ENCODE assay signal across 16 cellular contexts in the genomic region with DNA sequence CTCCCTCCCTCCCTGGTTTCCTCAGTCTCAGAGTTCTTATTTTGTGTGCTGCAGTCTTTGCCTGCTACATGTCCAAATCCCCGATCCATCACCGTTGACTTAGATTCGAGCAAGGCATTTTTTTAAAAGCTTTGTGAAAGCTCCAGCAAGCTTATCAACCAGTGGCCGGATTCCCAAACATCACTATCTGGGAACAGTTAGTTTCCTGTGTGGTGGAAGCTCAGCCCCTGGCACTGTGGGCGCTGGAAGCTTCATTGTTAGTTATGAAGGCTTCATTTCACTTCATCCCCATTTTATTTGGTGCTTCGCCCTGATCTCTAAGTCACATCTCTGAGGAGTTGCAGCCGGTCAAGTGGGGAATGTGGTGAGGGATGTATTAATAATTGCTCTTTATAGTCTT. TPM values are rescaled to one million over a fixed set of nuclear protein-coding genes. Genes with fewer than 3 reads are reported as not detected.
DNase-seq lines count a peak whose midpoint lies in the region; ATAC-seq, FAIRE-seq and TF ChIP-seq lines count a peak whose summit lies in the region.
"Had no signal": no experiment of that assay in that cellular context is flagged by ENCODE, and none has a peak within 500 bp of the region (broad histone marks: within the 10 kb centered on the region; RNA-seq: fewer than 3 reads in every experiment).

No MANE protein-coding gene starts in this region.

- no peak overlapping the region for H3K4ac ChIP-seq in H9 (ENCODE audit: low read depth, low read length)

- no peak overlapping the region for H4K5ac ChIP-seq in H9 (ENCODE audit: insufficient read length, low read depth, low read length)

- peaks cover 76% of the 10 kb centered on the region for H3K36me3 Mint-ChIP-seq in CD4-positive, alpha-beta T cell (ENCODE audit: low read depth)
- H3K36me3 Mint-ChIP-seq in H9 (ENCODE audit: insufficient read depth in 1 of 3, low read depth in 3 of 3): peaks cover 13 to 43% (median 39%) of the 10 kb centered on the region in 3 experiments; a peak in 6 of 7 replicates

- H3K9me3 ChIP-seq in CD4-positive, alpha-beta T cell (ENCODE audit: control insufficient read depth, low read length): no peaks in the 10 kb centered on the region
- H3K9me3 ChIP-seq in H9 (ENCODE audit: control insufficient read depth, low read depth, low read length) (no peaks in the 10 kb centered on the region), K562 (replicated peaks; ENCODE audit: control insufficient read depth, insufficient read depth, low read depth, low read length) (no peaks in the 10 kb centered on the region), mesodermal cell (ENCODE audit: control insufficient read depth, low read length) (no peaks in the 10 kb centered on the region), ascending aorta (no peaks in the 10 kb centered on the region)

- H2BK5ac ChIP-seq in H9 (ENCODE audit: insufficient read length, low read length): no peak overlapping the region

- TF ChIP-seq CTCF in CD4-positive, alpha-beta T cell (IDR thresholded peaks at IDR 0.05): no peak
- TF ChIP-seq CTCF in H9 (conservative IDR thresholded peaks at IDR 0.05) (no peak), K562 (IDR thresholded peaks at IDR 0.05 in 2 of 3, conservative IDR thresholded peaks at IDR 0.05 in 1 of 3; ENCODE audit: insufficient read depth in 2 of 3, low read depth in 1 of 3, low read length in 3 of 3) (no peak), ascending aorta (IDR thresholded peaks at IDR 0.05) (no peak)

- TF ChIP-seq RAD21 in K562 (CRISPR knock-in tag; conservative IDR thresholded peaks at IDR 0.05 in 1 of 2, IDR thresholded peaks at IDR 0.05 in 1 of 2): no peak

- no peaks in the 10 kb centered on the region for H3K27me3 ChIP-seq in CD4-positive, alpha-beta T cell (ENCODE audit: control insufficient read depth, insufficient read depth, low read length)
- no peaks in the 10 kb centered on the region for H3K27me3 ChIP-seq in H9 (ENCODE audit: insufficient read depth, low read length)
- H3K27me3 ChIP-seq in K562 (ENCODE audit: control insufficient read depth in 2 of 2, insufficient read depth in 2 of 2, low read length in 2 of 2): no peaks in the 10 kb centered on the region
- no peaks in the 10 kb centered on the region for H3K27me3 ChIP-seq in ascending aorta

- intact Hi-C loops in CD4-positive, alpha-beta T cell (cut with DNase I, micrococcal nuclease): no loop called here
- intact Hi-C loops in K562 (cut with micrococcal nuclease) (no loop called here), ascending aorta (cut with DNase I) (no loop called here)

- no peaks in the 10 kb centered on the region for H3K23me2 ChIP-seq in H9 (ENCODE audit: insufficient read length, low read depth, low read length, poor library complexity, severe bottlenecking)

- no peak overlapping the region for H3K18ac ChIP-seq in H9 (ENCODE audit: insufficient read length, low read depth, low read length)

- POLR2A ChIA-PET in CD4-positive, alpha-beta T cell (lab: Charles Lee): no interaction called here
- POLR2A ChIA-PET in K562 (lab: Yijun Ruan, JAX): interaction anchor here (0.7 to 1.8 kb wide), 3 partner anchors 9 to 19 kb away, joined by 3 to 7 read pairs (median 4); no protein-coding TSS in a partner anchor

- H2AFZ ChIP-seq in H9 (ENCODE audit: low read length): no peak overlapping the region
- H2AFZ ChIP-seq in K562 (ENCODE audit: low read depth, low read length): no peak overlapping the region

- no peaks in the 10 kb centered on the region for H3K4me1 Mint-ChIP-seq in CD4-positive, alpha-beta T cell (ENCODE audit: low read depth)
- peaks cover 0 to 6% of the 10 kb centered on the region in 2 experiments; a peak in 3 of 4 replicates for H3K4me1 Mint-ChIP-seq in H9
- H3K4me1 Mint-ChIP-seq: activated CD4-positive, alpha-beta T cell treated with anti-CD3 and anti-CD28 coated beads, Interleukin-2, amount 10 ng/mL, durations not matched to agents 24 days and 14 days; brain; nephron progenitor cell had no signal

- no peaks in the 10 kb centered on the region for H3K9me1 ChIP-seq in K562 (ENCODE audit: control insufficient read depth, insufficient read depth, low read length)

- H4K91ac ChIP-seq in H9 (ENCODE audit: insufficient read length, low read depth, low read length): no peak overlapping the region

- H4K8ac ChIP-seq in H9 (replicated peaks; ENCODE audit: insufficient read length, low read depth, low read length): no peak overlapping the region

- no CpG with 5 or more reads among the region's 7 CpGs for WGBS in H9 (ENCODE audit: extremely low coverage, insufficient read length, low lambda C conversion rate)
- 74% methylated on average over 7 of the region's 7 CpGs for WGBS in K562 (ENCODE audit: insufficient coverage, low coverage, missing lambda C conversion rate)
- WGBS in mesodermal cell (ENCODE audit: insufficient coverage in 2 of 2), 2 experiments: 83 to 94% methylated on average over 2 to 4 of the region's 7 CpGs

- no peak overlapping the region for H3K23ac ChIP-seq in H9 (ENCODE audit: insufficient read length, low read depth, low read length)

- CTCF ChIA-PET in CD4-positive, alpha-beta T cell (lab: Charles Lee): no interaction called here
- CTCF ChIA-PET in K562 (lab: Yijun Ruan, JAX; ENCODE audit: low intra/inter-chr PET ratio): no interaction called here

- no peak for TF ChIP-seq POLR2A in K562 (conservative IDR thresholded peaks at IDR 0.05)

- H3K36me3 ChIP-seq in K562 (ENCODE audit: control insufficient read depth, insufficient read depth, low read length): peaks cover 78% of the 10 kb centered on the region
- H3K36me3 ChIP-seq in mesodermal cell (ENCODE audit: control insufficient read depth, insufficient read depth, low read length): peaks cover 34% of the 10 kb centered on the region
- peaks cover 10 to 48% of the 10 kb centered on the region in 2 donors for H3K36me3 ChIP-seq in ascending aorta

- H3K27me3 Mint-ChIP-seq in CD4-positive, alpha-beta T cell: no peaks in the 10 kb centered on the region
- H3K27me3 Mint-ChIP-seq in H9 (ENCODE audit: low read depth): no peaks in the 10 kb centered on the region
- H3K27me3 Mint-ChIP-seq: activated CD4-positive, alpha-beta T cell treated with anti-CD3 and anti-CD28 coated beads, Interleukin-2, amount 10 ng/mL, durations not matched to agents 24 days and 14 days; brain had no signal

- H3K4me3 Mint-ChIP-seq in CD4-positive, alpha-beta T cell: no peak overlapping the region
- H3K4me3 Mint-ChIP-seq in H9: no peak overlapping the region
- H3K4me3 Mint-ChIP-seq: activated CD4-positive, alpha-beta T cell treated with anti-CD3 and anti-CD28 coated beads, Interleukin-2, amount 10 ng/mL, durations not matched to agents 24 days and 14 days; brain; nephron progenitor cell had no signal

- no peak for ATAC-seq in CD4-positive, alpha-beta T cell (ENCODE audit: poor library complexity)
- no peak for ATAC-seq in K562

- H3K79me1 ChIP-seq in H9 (ENCODE audit: insufficient read depth, low read depth, low read length, poor library complexity, severe bottlenecking): no peaks in the 10 kb centered on the region

- no peak overlapping the region for H3K14ac ChIP-seq in H9 (ENCODE audit: insufficient read depth, low read length)

- no peak overlapping the region for H2BK12ac ChIP-seq in H9 (ENCODE audit: insufficient read length, low read depth, low read length)

- no peak overlapping the region for H2BK15ac ChIP-seq in H9 (ENCODE audit: low read depth, low read length)

- H3K9me3 Mint-ChIP-seq in CD4-positive, alpha-beta T cell: no peaks in the 10 kb centered on the region
- H3K9me3 Mint-ChIP-seq in H9: peaks cover 0 to 3% of the 10 kb centered on the region in 2 experiments; a peak in 1 of 5 replicates
- H3K9me3 Mint-ChIP-seq: activated CD4-positive, alpha-beta T cell treated with anti-CD3 and anti-CD28 coated beads, Interleukin-2, amount 10 ng/mL, durations not matched to agents 24 days and 14 days; brain; nephron progenitor cell had no signal

- FAIRE-seq in K562 (lab: Jason Lieb, UNC): no peak
- FAIRE-seq: G401.6 had no signal

- H3K27ac Mint-ChIP-seq in CD4-positive, alpha-beta T cell: peak overlapping the region; percentile 4
- peak overlapping the region; percentile 50 to 75 (median 73); a peak in 4 of 7 replicates for H3K27ac Mint-ChIP-seq in H9
- H3K27ac Mint-ChIP-seq: activated CD4-positive, alpha-beta T cell treated with anti-CD3 and anti-CD28 coated beads, Interleukin-2, amount 10 ng/mL, durations not matched to agents 24 days and 14 days; nephron progenitor cell had no signal

- DNase-seq in CD4-positive, alpha-beta T cell: no peak
- DNase-seq in H9 (no peak), K562 (ENCODE audit: extremely low read depth in 1 of 4, low spot score in 3 of 4) (no peak), NCI-H2227 (lab: John Stamatoyannopoulos, UW; ENCODE audit: unreplicated experiment) (no peak), NCI-H1048 (lab: John Stamatoyannopoulos, UW) (no peak), activated gamma-delta T cell (lab: John Stamatoyannopoulos, UW) (no peak), ascending aorta (ENCODE audit: low spot score in 2 of 2) (no peak)
- DNase-seq: activated CD4-positive, alpha-beta T cell treated with anti-CD3 and anti-CD28 coated beads, Interleukin-2, amount 10 ng/mL, durations not matched to agents 24 days and 14 days; activated naive CD4-positive, alpha-beta T cell treated with anti-CD3 and anti-CD28 coated beads, Interleukin-2, amount 50 U/mL, for 16 hours; cortex of kidney; Karpas-422; NCI-H748 treated with DMSO at 0.1 percent for 48 hours; nephron progenitor cell had no signal

- no peak overlapping the region for H3K27ac ChIP-seq in CD4-positive, alpha-beta T cell (ENCODE audit: low read depth, low read length)
- H3K27ac ChIP-seq in H9 (ENCODE audit: insufficient read length, low read depth, low read length) (no peak overlapping the region), K562 (ENCODE audit: extremely low read depth, low read depth, low read length) (no peak overlapping the region), mesodermal cell (ENCODE audit: low read depth, low read length, severe bottlenecking) (peak overlapping the region; percentile 6), ascending aorta (no peak overlapping the region)

- H3K4me3 ChIP-seq in K562: no peak overlapping the region
- no peak overlapping the region for H3K4me3 ChIP-seq in mesodermal cell (ENCODE audit: extremely low read depth, insufficient read depth, low read length, poor library complexity, severe bottlenecking)
- no peak overlapping the region for H3K4me3 ChIP-seq in ascending aorta

- no peaks in the 10 kb centered on the region for H3K79me2 ChIP-seq in H9 (ENCODE audit: insufficient read depth, low read length)
- no peaks in the 10 kb centered on the region for H3K79me2 ChIP-seq in K562 (ENCODE audit: control insufficient read depth, insufficient read depth, low read length)

- H2AK5ac ChIP-seq in H9 (ENCODE audit: insufficient read length, low read length): no peak overlapping the region

- H3K9ac ChIP-seq in H9 (ENCODE audit: extremely low read depth, insufficient read length, low read length): no peak overlapping the region
- no peak overlapping the region for H3K9ac ChIP-seq in K562 (ENCODE audit: insufficient read depth in 1 of 2, low read depth in 2 of 2, low read length in 2 of 2)

- in situ Hi-C loops in K562 (cut with MboI): no loop called here

- no peak overlapping the region for H3K4me2 ChIP-seq in H9 (ENCODE audit: insufficient read depth, insufficient read length, low read length)
- H3K4me2 ChIP-seq in K562 (ENCODE audit: insufficient read depth, low read length): no peak overlapping the region

- H3T11ph ChIP-seq in H9 (ENCODE audit: low read length): no peak overlapping the region

- no peak overlapping the region for H3K56ac ChIP-seq in H9 (ENCODE audit: insufficient read length, low read depth, low read length)

- H2BK20ac ChIP-seq in H9 (ENCODE audit: low read depth, low read length, poor library complexity, severe bottlenecking): no peak overlapping the region

- H4K20me1 ChIP-seq in H9 (ENCODE audit: control insufficient read depth, insufficient read depth, insufficient read length) (no peaks in the 10 kb centered on the region), K562 (replicated peaks; ENCODE audit: control insufficient read depth, insufficient read depth, low read length) (0 out of 2 replicates have a peak, but pooled peaks cover 3% of the 10 kb centered on the region)

- no TSS peak for BruUV-seq in K562 (replicated peaks; lab: Mats Ljungman, UMichigan)

- no peak for TF ChIP-seq EP300 in K562 (IDR thresholded peaks at IDR 0.05; ENCODE audit: low read length)

- no peaks in the 10 kb centered on the region for H3K4me1 ChIP-seq in H9 (ENCODE audit: insufficient read depth, low read length)
- no peaks in the 10 kb centered on the region for H3K4me1 ChIP-seq in K562 (replicated peaks in 1 of 2; ENCODE audit: control insufficient read depth in 2 of 2, insufficient read depth in 2 of 2, low read length in 2 of 2)
- no peaks in the 10 kb centered on the region for H3K4me1 ChIP-seq in mesodermal cell (ENCODE audit: control insufficient read depth, insufficient read depth, low read length, poor library complexity, severe bottlenecking)
- no peaks in the 10 kb centered on the region for H3K4me1 ChIP-seq in ascending aorta

- H2BK120ac ChIP-seq in H9 (ENCODE audit: low read depth, low read length, poor library complexity, severe bottlenecking): no peak overlapping the region

RNA-seq across cellular contexts. Expression of gene DEK, which starts 44.7 kb away (rescaled TPM):
- 10 to 100 TPM; 52.7 to 56.7 TPM for total RNA-seq in CD4-positive, alpha-beta T cell
- total RNA-seq in H9 (2021): 216 and 217 TPM in 2 replicates
- 21.2 and 110 TPM in 2 replicates for total RNA-seq in K562 (2011; cell fraction: chromatin; rRNA removed; ENCODE audit: low replicate concordance)
- total RNA-seq in K562 (2011; cell fraction: nucleolus; rRNA removed): 20.5 and 22.8 TPM in 2 replicates
- 31.5 and 48.7 TPM in 2 replicates for total RNA-seq in K562 (2011; cell fraction: nucleoplasm; rRNA removed)
- 284 and 338 TPM in 2 replicates for total RNA-seq in K562 (2014; rRNA removed)
- total RNA-seq in K562 (2014; rRNA removed; fragmentation: Illumina TruSeq; extraction: Trizol): 239 and 276 TPM in 2 replicates
- 293 and 306 TPM in 2 replicates for total RNA-seq in K562 (2015; rRNA removed; fragmentation: Illumina TruSeq; extraction: Trizol)
- 171 and 181 TPM in 2 replicates for total RNA-seq in K562 (2021)
- 104 and 155 TPM in 2 replicates for polyA plus RNA-seq in K562 (2011; rRNA removed)
- polyA plus RNA-seq in K562 (2011; cell fraction: cytosol; rRNA removed): 17.2 and 34.6 TPM in 2 replicates
- polyA plus RNA-seq in K562 (2011; cell fraction: nucleus; rRNA removed): 25.4 and 30.2 TPM in 2 replicates
- polyA plus RNA-seq in K562 (2012): 131 and 141 TPM in 2 replicates
- polyA plus RNA-seq in K562 (2014; fragmentation: Illumina TruSeq; extraction: Trizol): 205 and 279 TPM in 2 replicates
- polyA plus RNA-seq in K562 (2014; fragmentation: Nextera tagmentation; extraction: Ambion mirVana): 10 to 100 TPM; 82.3 to 87.3 TPM
- polyA plus RNA-seq in K562 (2014; rRNA removed): 160 and 184 TPM in 2 replicates
- 72.9 and 76.0 TPM in 2 replicates for polyA minus RNA-seq in K562 (2011; rRNA and poly(A)+ RNA removed)
- polyA minus RNA-seq in K562 (2011; cell fraction: cytosol; rRNA and poly(A)+ RNA removed): 70.9 and 74.1 TPM in 2 replicates
- polyA minus RNA-seq in K562 (2011; cell fraction: nucleus; rRNA and poly(A)+ RNA removed): 34.7 and 48.3 TPM in 2 replicates
- polyA plus RNA-seq in mesodermal cell (2013, experiment 1 of 2): 91.5 TPM
- 129 TPM for polyA plus RNA-seq in mesodermal cell (2013, experiment 2 of 2)
- total RNA-seq in ascending aorta: 51.2 TPM
